Comparison of ENCODE assay signal across 8 cellular contexts in the genomic region with DNA sequence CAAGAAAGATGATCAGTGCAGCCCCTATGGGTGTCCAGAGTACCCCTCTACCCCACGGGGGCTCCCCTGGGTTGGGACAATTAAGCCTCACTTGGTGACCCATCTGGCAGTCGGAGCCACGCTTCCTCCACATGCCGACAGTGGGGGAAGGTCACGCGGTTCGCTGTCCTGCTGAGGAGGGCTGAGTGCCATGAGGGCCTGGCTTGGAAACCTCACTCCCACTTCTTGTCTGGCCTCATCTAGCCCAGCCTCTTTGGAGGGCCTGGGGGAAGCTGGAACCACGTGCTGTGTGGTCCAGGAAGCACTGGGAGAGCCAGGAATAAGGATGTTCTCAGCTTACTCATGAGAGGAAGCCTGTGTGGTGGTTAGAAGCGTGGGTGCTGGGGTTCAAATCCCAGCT. TPM values are rescaled to one million over a fixed set of nuclear protein-coding genes. Genes with fewer than 3 reads are reported as not detected.
A peak's percentile ranks its signal among the peaks of the same experiment; 100 is the strongest.
DNase-seq lines count a peak whose midpoint lies in the region; ATAC-seq, FAIRE-seq and TF ChIP-seq lines count a peak whose summit lies in the region.
"Not testable (repeated sequence)": the region's sequence is repeated elsewhere in the genome, so short reads cannot be mapped to it uniquely, and the experiment has no call there.

No MANE protein-coding gene starts in this region.

- POLR2A ChIA-PET in HEK293 (lab: Yijun Ruan, JAX), result interaction anchor here (0.6 kb wide), 1 partner anchor 305 kb away, joined by 3 read pairs; no protein-coding TSS in a partner anchor
- POLR2A ChIA-PET in GM12878 (lab: Charles Lee), result not testable (repeated sequence)

- peak overlapping the region; percentile 96 for H3K4me2 ChIP-seq in GM12878 (ENCODE audit: control insufficient read depth, insufficient read depth)

- not testable (repeated sequence) for H3K9me3 ChIP-seq in HEK293 (ENCODE audit: control insufficient read depth, insufficient read depth, low read depth, low read length); GM12878 (replicated peaks; ENCODE audit: control insufficient read depth, insufficient read depth, low read length)

- DNase-seq in AML-193 (lab: John Stamatoyannopoulos, UW) (peak; percentile 43 to 44), UCSD-AML1 (lab: John Stamatoyannopoulos, UW; ENCODE audit: unreplicated experiment) (peak; percentile 78), fibroblast of peridontal ligament (ENCODE audit: extremely low read depth) (peak; percentile 27), left kidney (ENCODE audit: low read depth, low spot score) (peak; percentile 34), nucleus accumbens (lab: John Stamatoyannopoulos, UW) (peak in 52 of 56 donors; percentile 8 to 78 (median 54)), substantia nigra (lab: John Stamatoyannopoulos, UW) (peak in 42 of 49 donors; percentile 9 to 84 (median 56))
- DNase-seq in GM12878 (ENCODE audit: low read depth, low spot score), result not testable (repeated sequence)

- not testable (repeated sequence) for BruUV-seq in GM12878 (replicated peaks; lab: Mats Ljungman, UMichigan)

- not testable (repeated sequence) for H3K4me1 ChIP-seq in HEK293 (ENCODE audit: control insufficient read depth, insufficient read depth, low read length)
- peaks cover 11% of the 10 kb centered on the region for H3K4me1 ChIP-seq in GM12878 (ENCODE audit: control insufficient read depth, insufficient read depth, low read length)

- intact Hi-C loops in GM12878 (cut with micrococcal nuclease; ENCODE audit: unreplicated experiment), result not testable (repeated sequence)

- not testable (repeated sequence) for H3K36me3 ChIP-seq in HEK293 (ENCODE audit: control insufficient read depth in 2 of 2, insufficient read depth in 1 of 2, low read length in 2 of 2); GM12878 (ENCODE audit: control insufficient read depth in 2 of 2, insufficient read depth in 2 of 2, low read length in 1 of 2)

- RAD21 ChIA-PET in GM12878 (lab: Charles Lee; ENCODE audit: unreplicated experiment), result interaction anchor here (0.6 to 2.0 kb wide), 8 partner anchors 18 to 397 kb away, joined by 3 to 6 read pairs (median 3); no protein-coding TSS in a partner anchor

- SMC1A ChIA-PET in GM12878 (lab: Charles Lee; ENCODE audit: uncharacterized antibody, unreplicated experiment), result interaction anchor here (0.8 to 2.1 kb wide), 9 partner anchors 12 to 338 kb away, joined by 3 to 10 read pairs (median 3); no protein-coding TSS in a partner anchor

- not testable (repeated sequence) for TF ChIP-seq EP300 in GM12878 (IDR thresholded peaks at IDR 0.05; ENCODE audit: borderline replicate concordance in 1 of 2, control insufficient read depth in 1 of 2, low read depth in 2 of 2, low read length in 2 of 2)

- H3K27ac ChIP-seq in HEK293 (ENCODE audit: extremely low read depth, low read depth, low read length); substantia nigra (ENCODE audit: low read depth, low read length, poor library complexity, severe bottlenecking): not testable (repeated sequence)
- peak overlapping the region; percentile 89 for H3K27ac ChIP-seq in GM12878 (ENCODE audit: control insufficient read depth, insufficient read depth)

- WGBS in GM12878 (ENCODE audit: insufficient coverage, insufficient replicate concordance, low lambda C conversion rate, missing lambda C conversion rate), result 77% methylated on average over 9 of the region's 9 CpGs

- CTCF ChIA-PET in HEK293 (lab: Yijun Ruan, JAX), result interaction anchor here (1.3 to 1.9 kb wide), 5 partner anchors 14 to 396 kb away, joined by 3 to 8 read pairs (median 3); no protein-coding TSS in a partner anchor
- CTCF ChIA-PET in GM12878 (lab: Yijun Ruan, JAX), result interaction anchor here (0.9 to 6.7 kb wide), 18 partner anchors 9 to 432 kb away, joined by 3 to 59 read pairs (median 4); a partner anchor contains a TSS

- H4K20me1 ChIP-seq in GM12878 (ENCODE audit: control insufficient read depth, insufficient read depth), result not testable (repeated sequence)

- TF ChIP-seq POLR2A in GM12878 (IDR thresholded peaks at IDR 0.05; ENCODE audit: low read depth, low read length), result not testable (repeated sequence)

- not testable (repeated sequence) for FAIRE-seq in GM12878 (lab: Jason Lieb, UNC)

- not testable (repeated sequence) for ATAC-seq in GM12878

- peak overlapping the region; percentile 89 for H3K9ac ChIP-seq in GM12878 (ENCODE audit: control insufficient read depth, insufficient read depth, low read length)

- H3K4me3 ChIP-seq in HEK293 (ENCODE audit: low read depth, low read length), result not testable (repeated sequence)
- peak overlapping the region; percentile 78 for H3K4me3 ChIP-seq in GM12878

- peaks cover 56% of the 10 kb centered on the region for H3K79me2 ChIP-seq in GM12878 (ENCODE audit: control insufficient read depth, insufficient read depth, low read length)

- in situ Hi-C loops in GM12878 (cut with MboI), result loop anchor here (10.0 kb wide), 1 partner anchor 278 kb away; no protein-coding TSS in a partner anchor

- TF ChIP-seq RAD21 in GM12878 (IDR thresholded peaks at IDR 0.05; ENCODE audit: insufficient read depth, low read depth, low read length), result not testable (repeated sequence)

- not testable (repeated sequence) for H2AFZ ChIP-seq in GM12878 (ENCODE audit: control insufficient read depth, low read depth, low read length)

- H3K27me3 ChIP-seq in GM12878 (replicated peaks in 1 of 2; ENCODE audit: control insufficient read depth in 2 of 2, insufficient read depth in 2 of 2, low read length in 1 of 2), result not testable (repeated sequence)

- TF ChIP-seq CTCF in HEK293 (tag by site-specific recombination; IDR thresholded peaks at IDR 0.05); GM12878 (IDR thresholded peaks at IDR 0.05 in 2 of 3, conservative IDR thresholded peaks at IDR 0.05 in 1 of 3; ENCODE audit: control insufficient read depth in 2 of 3, extremely low read depth in 1 of 3, insufficient read depth in 1 of 3, low read depth in 3 of 3, low read length in 3 of 3): not testable (repeated sequence)

TF ChIP-seq in HEK293, 187 proteins besides CTCF, POLR2A, EP300 and RAD21:
- TF ChIP-seq ZIC2 (tag by site-specific recombination; IDR thresholded peaks at IDR 0.05), result peak; percentile 71

RNA-seq across cellular contexts. Expression of a gene that starts 1.8 kb away (rescaled TPM):
- total RNA-seq in GM12878 (2013; cell fraction: nucleolus; rRNA removed), result 94.1 and 105 TPM in 2 replicates
- total RNA-seq in GM12878 (2014; rRNA removed), result 169 and 177 TPM in 2 replicates
- 115 and 119 TPM in 2 replicates for total RNA-seq in GM12878 (2014; rRNA removed; fragmentation: Illumina TruSeq; extraction: Trizol)
- total RNA-seq in GM12878 (2021), result 246 and 254 TPM in 2 replicates
- polyA plus RNA-seq in GM12878 (2011; ENCODE audit: low read depth), result 228 TPM
- polyA plus RNA-seq in GM12878 (2011; rRNA removed), result 88.7 and 223 TPM in 2 replicates
- 295 and 353 TPM in 2 replicates for polyA plus RNA-seq in GM12878 (2011; cell fraction: cytosol; rRNA removed)
- polyA plus RNA-seq in GM12878 (2011; cell fraction: nucleus; rRNA removed), result 331 and 338 TPM in 2 replicates
- polyA plus RNA-seq in GM12878 (2012), result 364 and 368 TPM in 2 replicates
- 180 and 294 TPM in 2 replicates for polyA plus RNA-seq in GM12878 (2014; fragmentation: Illumina TruSeq; extraction: Trizol)
- 10 to 100 TPM; 22.5 to 30.2 TPM for polyA plus RNA-seq in GM12878 (2014; fragmentation: Nextera tagmentation; extraction: Ambion mirVana)
- polyA plus RNA-seq in GM12878 (2014; rRNA removed), result 245 and 252 TPM in 2 replicates
- 100 to 1,000 TPM; 133 to 142 TPM for polyA plus RNA-seq in GM12878 (2016; fragmentation: Nextera tagmentation; extraction: Ambion mirVana)
- 283 and 449 TPM in 2 replicates for polyA minus RNA-seq in GM12878 (2011; rRNA and poly(A)+ RNA removed)
- polyA minus RNA-seq in GM12878 (2011; cell fraction: cytosol; rRNA and poly(A)+ RNA removed), result 110 and 112 TPM in 2 replicates
- polyA minus RNA-seq in GM12878 (2011; cell fraction: nucleus; rRNA and poly(A)+ RNA removed), result 106 and 139 TPM in 2 replicates
